Comparison of ENCODE assay signal across 8 cellular contexts in genomic region chr7:140398821-140399220, GRCh38. TPM values are rescaled to one million over a fixed set of nuclear protein-coding genes. Genes with fewer than 3 reads are reported as not detected.
DNase-seq lines count a peak whose midpoint lies in the region; ATAC-seq and TF ChIP-seq lines count a peak whose summit lies in the region.

No MANE protein-coding gene starts in this region.

- CTCF ChIA-PET in Calu3 (lab: Charles Lee): interaction anchor here (0.5 to 0.7 kb wide), 3 partner anchors 14 to 135 kb away, joined by 6 to 8 read pairs (median 6); no protein-coding TSS in a partner anchor

- H2AFZ ChIP-seq in MM.1S (ENCODE audit: low read length) (peak overlapping the region; percentile 73; the same call in 1 of the 2 replicates), osteoblast (ENCODE audit: low read length) (peak overlapping the region; percentile 46)

- H4K20me1 ChIP-seq in MM.1S (ENCODE audit: insufficient read depth, low read length) (no peaks in the 10 kb centered on the region), osteoblast (ENCODE audit: insufficient read depth, low read length) (peaks cover 24% of the 10 kb centered on the region)

- H3K4me3 Mint-ChIP-seq in Calu3 (ENCODE audit: low read depth, unreplicated experiment) (peak overlapping the region; percentile 79), endothelial cell (ENCODE audit: unreplicated experiment) (peak overlapping the region; percentile 80)

- H3K27me3 ChIP-seq in MM.1S (replicated peaks; ENCODE audit: insufficient read depth, low read length) (peaks cover 49% of the 10 kb centered on the region), osteoblast (ENCODE audit: insufficient read depth, low read length) (peaks cover 6% of the 10 kb centered on the region)

- peak overlapping the region; percentile 51 for H3K27ac Mint-ChIP-seq in Calu3 (ENCODE audit: unreplicated experiment)
- H3K27ac Mint-ChIP-seq in endothelial cell (ENCODE audit: unreplicated experiment): no peak overlapping the region

- no peak overlapping the region for H3K9ac ChIP-seq in MM.1S (ENCODE audit: low read length)

- H3K27me3 Mint-ChIP-seq in Calu3 (ENCODE audit: unreplicated experiment) (no peaks in the 10 kb centered on the region), endothelial cell (ENCODE audit: unreplicated experiment) (peaks cover 4% of the 10 kb centered on the region)

- H3K36me3 Mint-ChIP-seq in Calu3 (ENCODE audit: insufficient read depth, unreplicated experiment): peaks cover 20% of the 10 kb centered on the region
- no peaks in the 10 kb centered on the region for H3K36me3 Mint-ChIP-seq in endothelial cell (ENCODE audit: low read depth, unreplicated experiment)

- no peak overlapping the region for H3K4me3 ChIP-seq in MM.1S (ENCODE audit: low read length)
- no peak overlapping the region for H3K4me3 ChIP-seq in osteoblast (ENCODE audit: insufficient read depth, low read length)

- H3K4me1 Mint-ChIP-seq in Calu3 (ENCODE audit: low read depth, unreplicated experiment): peaks cover 21% of the 10 kb centered on the region
- H3K4me1 Mint-ChIP-seq in endothelial cell (ENCODE audit: unreplicated experiment): peaks cover 11% of the 10 kb centered on the region

- TF ChIP-seq CTCF in Calu3 (IDR thresholded peaks at IDR 0.05; ENCODE audit: unreplicated experiment): no peak
- no peak for TF ChIP-seq CTCF in MM.1S (IDR thresholded peaks at IDR 0.05; ENCODE audit: low read length)
- no peak for TF ChIP-seq CTCF in endothelial cell (IDR thresholded peaks at IDR 0.05; ENCODE audit: unreplicated experiment)
- TF ChIP-seq CTCF in osteoblast (IDR thresholded peaks at IDR 0.05; ENCODE audit: extremely low read depth, low read depth, low read length): no peak

- 0 out of 2 replicates have a peak, but pooled peaks cover 5% of the 10 kb centered on the region for H3K4me1 ChIP-seq in MM.1S (ENCODE audit: low read length)
- peaks cover 14% of the 10 kb centered on the region for H3K4me1 ChIP-seq in osteoblast (ENCODE audit: insufficient read depth, low read length)

- no peaks in the 10 kb centered on the region for H3K9me3 ChIP-seq in MM.1S (replicated peaks; ENCODE audit: insufficient read depth, low read length)
- H3K9me3 ChIP-seq in osteoblast (ENCODE audit: low read depth, low read length): no peaks in the 10 kb centered on the region

- no peaks in the 10 kb centered on the region for H3K9me2 ChIP-seq in MM.1S (replicated peaks; ENCODE audit: insufficient read depth, low read length)

- no peak for DNase-seq in Calu3
- DNase-seq in MM.1S: no peak
- no peak for DNase-seq in endothelial cell (ENCODE audit: low spot score)
- DNase-seq in osteoblast (ENCODE audit: insufficient read length, low spot score, missing footprints): no peak
- no peak for DNase-seq in hepatic stellate cell (ENCODE audit: low spot score)
- no peak for DNase-seq in ecto neural progenitor cell (ENCODE audit: low spot score)
- no peak for DNase-seq in stimulated activated CD8-positive, alpha-beta memory T cell treated with anti-CD3 and anti-CD28 coated beads, Interleukin-4, amount 100 ng/mL, for 48 hours

- H3K9me3 Mint-ChIP-seq in Calu3 (ENCODE audit: low read depth, unreplicated experiment) (no peaks in the 10 kb centered on the region), endothelial cell (ENCODE audit: unreplicated experiment) (no peaks in the 10 kb centered on the region)

- H3K36me3 ChIP-seq in MM.1S (replicated peaks; ENCODE audit: insufficient read depth, low read length): no peaks in the 10 kb centered on the region
- no peaks in the 10 kb centered on the region for H3K36me3 ChIP-seq in osteoblast (ENCODE audit: insufficient read depth, low read length)

- no peaks in the 10 kb centered on the region for H3F3A ChIP-seq in MM.1S (ENCODE audit: insufficient read depth, low read length)

- no TSS peak for BruUV-seq in Calu3 (replicated peaks; lab: Mats Ljungman, UMichigan)

- peak overlapping the region; percentile 85; the same call in 1 of the 2 replicates for H3K4me2 ChIP-seq in MM.1S (ENCODE audit: low read depth, low read length)
- peak overlapping the region; percentile 89 for H3K4me2 ChIP-seq in osteoblast (ENCODE audit: insufficient read depth, low read length)

- no peak overlapping the region for H3K27ac ChIP-seq in MM.1S (ENCODE audit: low read length)
- no peak overlapping the region for H3K27ac ChIP-seq in osteoblast (ENCODE audit: low read depth, low read length)

- ATAC-seq in HG02798 (IDR thresholded peaks at IDR 0.05; ENCODE audit: poor library complexity, unreplicated experiment): no peak

- intact Hi-C loops in Calu3 (cut with micrococcal nuclease; ENCODE audit: unreplicated experiment): no loop called here

- no peaks in the 10 kb centered on the region for H3K79me2 ChIP-seq in MM.1S (ENCODE audit: low read length)
- peaks cover 33% of the 10 kb centered on the region for H3K79me2 ChIP-seq in osteoblast (ENCODE audit: insufficient read depth, low read length)

RNA-seq across cellular contexts. Expression of gene SLC37A3, which starts 0.5 kb away (rescaled TPM):
- total RNA-seq in Calu3 (2022) (62.5 and 65.2 TPM in 2 replicates), endothelial cell (ENCODE audit: unreplicated experiment) (76.7 TPM), osteoblast (69.8 and 73.5 TPM in 2 replicates)

RNA-seq across cellular contexts. Expression of gene RAB19, which starts 5.0 kb away (rescaled TPM):
- 4.7 and 7.1 TPM in 2 replicates for total RNA-seq in Calu3 (2022)
- 5.1 TPM for total RNA-seq in endothelial cell (ENCODE audit: unreplicated experiment)
- total RNA-seq in osteoblast: not detected in 2 replicates
